Comparison of ENCODE assay signal across 18 cellular contexts in genomic region chr3:100766069-100766468, GRCh38.
"Had no signal": no experiment of that assay in that cellular context is flagged by ENCODE, and none has a peak within 500 bp of the region (broad histone marks: within the 10 kb centered on the region; RNA-seq: fewer than 3 reads in every experiment).

No MANE protein-coding gene starts in this region.

- H3K36me3 ChIP-seq: ascending aorta, right lobe of liver, spleen had no signal

- H3K36me3 Mint-ChIP-seq: stimulated activated naive B cell treated with anti-CD40 and anti-IgM and Interleukin-4, amounts not matched to agents 10 μg/mL and 1 μg/mL and 100 μg/mL, for 72 hours had no signal

- H3K27ac Mint-ChIP-seq: activated CD8-positive, alpha-beta memory T cell treated with anti-CD3 and anti-CD28 coated beads, Interleukin-2, amount 10 ng/mL, durations not matched to agents 7 days and 5 days; stimulated activated naive B cell treated with anti-CD40 and anti-IgM and Interleukin-4, amounts not matched to agents 10 μg/mL and 1 μg/mL and 100 μg/mL, for 72 hours had no signal

- H3K4me1 Mint-ChIP-seq: neural crest cell; stimulated activated naive B cell treated with anti-CD40 and anti-IgM and Interleukin-4, amounts not matched to agents 10 μg/mL and 1 μg/mL and 100 μg/mL, for 72 hours had no signal

- H3K4me1 ChIP-seq: ascending aorta, psoas muscle, spleen had no signal

- H3K4me3 Mint-ChIP-seq: activated CD8-positive, alpha-beta memory T cell treated with anti-CD3 and anti-CD28 coated beads, Interleukin-2, amount 10 ng/mL, durations not matched to agents 7 days and 5 days; neural crest cell; stimulated activated naive B cell treated with anti-CD40 and anti-IgM and Interleukin-4, amounts not matched to agents 10 μg/mL and 1 μg/mL and 100 μg/mL, for 72 hours had no signal

- H3K27me3 ChIP-seq: ascending aorta, hepatocyte, right lobe of liver, spleen, tibial nerve, vagina had no signal

- H3K27ac ChIP-seq: ascending aorta, hepatocyte, psoas muscle, right lobe of liver, spleen, tibial nerve, vagina had no signal

- ATAC-seq: activated CD8-positive, alpha-beta memory T cell treated with anti-CD3 and anti-CD28 coated beads, Interleukin-2, amount 10 ng/mL, durations not matched to agents 7 days and 5 days; left lobe of liver; psoas muscle; right lobe of liver; SK-N-SH treated with all-trans-retinoic acid at 6 μM for 48 hours; stimulated activated naive B cell treated with anti-CD40 and anti-IgM and Interleukin-4, amounts not matched to agents 10 μg/mL and 1 μg/mL and 100 μg/mL, for 72 hours had no signal

- H3K9me3 ChIP-seq: ascending aorta, psoas muscle, right lobe of liver, spleen, tibial nerve, vagina had no signal

- DNase-seq: activated CD4-positive, CD25-positive, alpha-beta regulatory T cell treated with anti-CD3 and anti-CD28 coated beads, Interleukin-2, amount 50 U/mL, for 72 hours; activated CD8-positive, alpha-beta memory T cell treated with anti-CD3 and anti-CD28 coated beads, Interleukin-2, amount 10 ng/mL, durations not matched to agents 7 days and 5 days; activated T-cell treated with anti-CD3 and anti-CD28 coated beads, Interleukin-2, amount 50 U/mL, for 1 hour; dermis blood vessel endothelial cell; erythroblast; islet precursor cell; psoas muscle; right lobe of liver; spleen; stimulated activated naive B cell treated with anti-CD40 and anti-IgM and Interleukin-4, amounts not matched to agents 10 μg/mL and 1 μg/mL and 100 μg/mL, for 72 hours; substantia nigra had no signal

- H3K27me3 Mint-ChIP-seq: activated CD8-positive, alpha-beta memory T cell treated with anti-CD3 and anti-CD28 coated beads, Interleukin-2, amount 10 ng/mL, durations not matched to agents 7 days and 5 days; stimulated activated naive B cell treated with anti-CD40 and anti-IgM and Interleukin-4, amounts not matched to agents 10 μg/mL and 1 μg/mL and 100 μg/mL, for 72 hours had no signal

- H3K4me3 ChIP-seq: ascending aorta, hepatocyte, psoas muscle, right lobe of liver, spleen, tibial nerve, vagina had no signal

- H3K9me3 Mint-ChIP-seq: neural crest cell; stimulated activated naive B cell treated with anti-CD40 and anti-IgM and Interleukin-4, amounts not matched to agents 10 μg/mL and 1 μg/mL and 100 μg/mL, for 72 hours had no signal
